In the genomic region with DNA sequence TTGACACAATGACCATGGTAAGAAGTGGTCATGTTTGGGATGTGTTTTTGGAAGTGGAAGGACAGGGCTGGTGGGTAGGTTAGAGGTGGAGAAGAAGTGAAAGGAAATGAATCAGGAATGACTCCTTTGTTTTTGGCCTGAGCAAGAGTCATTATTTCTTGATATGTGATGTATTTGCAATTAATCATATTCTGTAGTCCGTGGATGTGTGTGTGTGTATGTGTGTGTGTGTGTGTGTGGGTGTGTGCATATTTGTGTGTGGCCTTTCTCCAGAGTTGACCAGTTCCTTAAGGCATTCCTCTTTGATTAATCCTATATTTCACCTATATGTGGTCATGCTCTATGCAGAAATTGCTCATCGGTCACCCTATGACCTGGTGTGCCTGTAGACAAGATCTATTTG, we compare ENCODE assay signal across 13 cellular contexts.
DNase-seq lines count a peak whose midpoint lies in the region; ATAC-seq, FAIRE-seq and TF ChIP-seq lines count a peak whose summit lies in the region.
"Had no signal": no experiment of that assay in that cellular context is flagged by ENCODE, and none has a peak within 500 bp of the region (broad histone marks: within the 10 kb centered on the region; RNA-seq: fewer than 3 reads in every experiment).

No MANE protein-coding gene starts in this region.

- H3K4me3 Mint-ChIP-seq in neural crest cell = no peak overlapping the region

- H3K4me3 ChIP-seq in epithelial cell of esophagus (ENCODE audit: low read length) (no peak overlapping the region), small intestine (ENCODE audit: low read depth in 1 of 2, low read length in 2 of 2) (no peak overlapping the region)
- H3K4me3 ChIP-seq: GM12878, sigmoid colon, transverse colon had no signal

- peak overlapping the region; percentile 4 for H3K27ac Mint-ChIP-seq in neural crest cell (ENCODE audit: unreplicated experiment)

- no peak for FAIRE-seq in small intestine (lab: Jason Lieb, UNC)

- ATAC-seq in GM18861 (IDR thresholded peaks at IDR 0.05; ENCODE audit: unreplicated experiment) = no peak
- ATAC-seq: GM12878 had no signal

- no peaks in the 10 kb centered on the region for H3K27me3 Mint-ChIP-seq in neural crest cell (ENCODE audit: low read depth)

- no peak overlapping the region for H3K27ac ChIP-seq in small intestine (ENCODE audit: low read depth in 1 of 2, low read length in 1 of 2)
- H3K27ac ChIP-seq: sigmoid colon, transverse colon had no signal

- no peaks in the 10 kb centered on the region for H3K27me3 ChIP-seq in small intestine (ENCODE audit: control insufficient read depth in 2 of 2, insufficient read depth in 2 of 2, low read length in 2 of 2)
- H3K27me3 ChIP-seq: sigmoid colon, transverse colon had no signal

- no peaks in the 10 kb centered on the region for H3K9me3 ChIP-seq in small intestine (ENCODE audit: control insufficient read depth, low read depth)
- H3K9me3 ChIP-seq: sigmoid colon, transverse colon had no signal

- peaks cover 30% of the 10 kb centered on the region for H3K4me1 Mint-ChIP-seq in neural crest cell

- H3K4me1 ChIP-seq in small intestine (ENCODE audit: control insufficient read depth in 2 of 2, insufficient read depth in 1 of 2, low read depth in 1 of 2, low read length in 1 of 2) = no peaks in the 10 kb centered on the region
- H3K4me1 ChIP-seq: sigmoid colon had no signal

- TF ChIP-seq CTCF in epithelial cell of esophagus (IDR thresholded peaks at IDR 0.05; ENCODE audit: insufficient read depth, low read depth, low read length, missing control alignments) = no peak
- no peak for TF ChIP-seq CTCF in neural crest cell (conservative IDR thresholded peaks at IDR 0.05)

- H3K36me3 Mint-ChIP-seq in neural crest cell (ENCODE audit: low read depth) = peaks cover 3% of the 10 kb centered on the region

- H3K9me3 Mint-ChIP-seq in neural crest cell = peaks cover 3% of the 10 kb centered on the region

- WGBS in small intestine, 3 donors = 79 to 90% (median 79%) methylated on average over 2 of the region's 2 CpGs

- DNase-seq in CD1c-positive myeloid dendritic cell (ENCODE audit: extremely low spot score) (peak; percentile 8), M059J (ENCODE audit: low read depth) (peak; percentile 72), epithelial cell of esophagus (ENCODE audit: low read depth) (peak; percentile 90), neural crest cell (ENCODE audit: low read depth, low spot score) (no peak), SKM-1 treated with dmso at 0.1 percent for 144 hours (lab: John Stamatoyannopoulos, UW; ENCODE audit: unreplicated experiment) (no peak), small intestine (no peak), cerebellar cortex (ENCODE audit: low spot score) (no peak)
- DNase-seq: activated effector memory CD4-positive, alpha-beta T cell treated with Interleukin-2 at 50 U/mL for 16 hours; SHP77 treated with DMSO at 0.1 percent for 48 hours; sigmoid colon; transverse colon had no signal

- H3K36me3 ChIP-seq in small intestine (ENCODE audit: control insufficient read depth in 2 of 2, insufficient read depth in 2 of 2, low read length in 2 of 2) = no peaks in the 10 kb centered on the region
- H3K36me3 ChIP-seq: sigmoid colon, transverse colon had no signal

Comparison
In these comparisons a context has a peak if more than half of its experiments do, and no peak if none do; other contexts are left out.
1. DNase-seq: peak in CD1c-positive myeloid dendritic cell (single experiment), M059J (single experiment) and epithelial cell of esophagus (single experiment); none in neural crest cell (single experiment), SKM-1 treated with dmso at 0.1 percent for 144 hours (single experiment), small intestine (single experiment) and cerebellar cortex (single experiment).